In the genomic region with DNA sequence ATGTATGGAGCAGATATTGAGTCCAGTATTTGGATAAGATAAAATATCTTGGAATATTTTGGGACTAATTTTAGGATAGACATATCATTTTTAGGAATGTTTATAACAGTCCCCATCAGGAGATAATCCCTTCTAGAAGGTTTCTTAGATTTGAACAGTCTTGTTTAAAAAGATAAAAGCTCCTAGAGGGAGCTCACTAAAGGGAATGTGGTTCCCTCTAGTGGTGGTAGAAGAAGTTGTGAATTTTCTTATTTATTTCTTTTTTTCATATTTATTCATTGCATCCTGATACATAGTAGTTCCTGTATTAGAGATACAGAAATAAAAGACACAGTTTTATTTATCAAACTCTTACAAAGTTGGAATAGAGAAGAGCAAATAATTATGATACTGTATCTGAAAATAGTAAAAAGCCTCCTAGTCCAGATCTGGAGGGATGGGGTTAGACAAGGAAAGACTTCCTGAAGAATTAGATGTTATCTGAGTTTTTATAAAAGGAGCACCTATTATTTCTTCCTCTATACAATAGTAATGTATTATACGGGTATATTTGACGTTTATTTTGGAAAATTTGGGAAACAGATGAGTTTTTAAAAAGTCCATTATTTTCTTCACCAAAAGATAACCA, we compare ENCODE assay signal across 1 cellular context.
TF ChIP-seq lines count a peak whose summit lies in the region.

No MANE protein-coding gene starts in this region.

TF ChIP-seq in GM23338, 12 proteins besides CTCF, POLR2A, EP300 and RAD21 (continued from another document):
- TF ChIP-seq, protein P1, sequence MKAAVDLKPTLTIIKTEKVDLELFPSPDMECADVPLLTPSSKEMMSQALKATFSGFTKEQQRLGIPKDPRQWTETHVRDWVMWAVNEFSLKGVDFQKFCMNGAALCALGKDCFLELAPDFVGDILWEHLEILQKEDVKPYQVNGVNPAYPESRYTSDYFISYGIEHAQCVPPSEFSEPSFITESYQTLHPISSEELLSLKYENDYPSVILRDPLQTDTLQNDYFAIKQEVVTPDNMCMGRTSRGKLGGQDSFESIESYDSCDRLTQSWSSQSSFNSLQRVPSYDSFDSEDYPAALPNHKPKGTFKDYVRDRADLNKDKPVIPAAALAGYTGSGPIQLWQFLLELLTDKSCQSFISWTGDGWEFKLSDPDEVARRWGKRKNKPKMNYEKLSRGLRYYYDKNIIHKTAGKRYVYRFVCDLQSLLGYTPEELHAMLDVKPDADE (IDR thresholded peaks at IDR 0.05) = no peak
- TF ChIP-seq POLR2AphosphoS5 (IDR thresholded peaks at IDR 0.05; ENCODE audit: low read depth) = no peak
- TF ChIP-seq STAT1 (IDR thresholded peaks at IDR 0.05; ENCODE audit: unreplicated experiment) = no peak
- no peak for TF ChIP-seq CREB1 (CRISPR knock-in tag; IDR thresholded peaks at IDR 0.05; ENCODE audit: low read depth)
- TF ChIP-seq EZH2phosphoT487 (IDR thresholded peaks at IDR 0.05; ENCODE audit: unreplicated experiment) = no peak
